In the genomic region with DNA sequence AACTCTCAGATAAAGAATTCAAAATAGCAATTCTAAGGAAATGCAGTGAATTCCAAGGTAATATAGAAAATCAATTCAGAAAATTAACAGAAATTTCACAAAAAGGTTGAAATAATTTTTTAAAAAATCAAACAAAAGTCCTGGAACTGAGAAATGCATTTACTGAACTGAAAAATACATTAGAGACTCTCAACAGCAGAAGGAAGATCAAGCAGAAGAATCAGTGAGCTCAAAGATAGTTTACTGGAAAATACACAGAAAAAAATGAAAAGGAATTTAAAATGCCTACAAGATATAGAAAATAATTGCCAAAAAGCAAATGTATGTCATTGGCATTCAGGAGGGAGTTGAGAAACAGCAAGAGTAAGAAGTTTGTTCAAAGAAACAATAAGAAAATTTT, we compare ENCODE assay signal across 29 cellular contexts.
"Had no signal": no experiment of that assay in that cellular context is flagged by ENCODE, and none has a peak within 500 bp of the region (broad histone marks: within the 10 kb centered on the region; RNA-seq: fewer than 3 reads in every experiment).

No MANE protein-coding gene starts in this region.

- DNase-seq: stimulated activated CD4-positive, alpha-beta T cell treated with anti-CD3 and anti-CD28 coated beads, Interleukin-2, amount 100 ng/mL, for 48 hours; stimulated activated CD4-positive, alpha-beta T cell treated with anti-CD3 and anti-CD28 coated beads, Interleukin-4, amount 100 ng/mL, for 1 hour; stimulated activated CD4-positive, alpha-beta T cell treated with anti-CD3 and anti-CD28 coated beads, Interleukin-4, amount 100 ng/mL, for 24 hours; stimulated activated CD4-positive, alpha-beta T cell treated with anti-CD3 and anti-CD28 coated beads, Interleukin-4, amount 100 ng/mL, for 4 hours; stimulated activated CD8-positive, alpha-beta memory T cell treated with anti-CD3 and anti-CD28 coated beads, Interleukin-4, amount 100 ng/mL, for 48 hours; stimulated activated naive B cell treated with anti-CD40 and anti-IgM and Interleukin-4, amounts not matched to agents 10 μg/mL and 1 μg/mL and 100 μg/mL, for 72 hours; stimulated activated naive CD4-positive, alpha-beta T cell; stimulated activated naive CD4-positive, alpha-beta T cell treated with Interleukin-2 at 50 U/mL for 16 hours; stimulated activated naive CD8-positive, alpha-beta T cell treated with anti-CD3 and anti-CD28 coated beads, Interleukin-15, amount 100 ng/mL, for 72 hours; stimulated activated naive CD8-positive, alpha-beta T cell treated with anti-CD3 and anti-CD28 coated beads, Interleukin-15, Interleukin-2, amounts not matched to agents 100 U/mL and 50 U/mL, for 24 hours; stomach; substantia nigra; testis; thyroid gland; tibial artery; transverse colon; trophoblast cell; upper lobe of left lung; upper lobe of right lung; uterus had no signal

- H3K27ac Mint-ChIP-seq: stimulated activated effector memory CD8-positive, alpha-beta T cell treated with anti-CD3 and anti-CD28 coated beads, Interleukin-12 subunit alpha, Interleukin-12 subunit beta, amount 100 ng/mL, for 72 hours; stimulated activated memory B cell treated with anti-CD40 and anti-IgM and Interleukin-4, amounts not matched to agents 10 μg/mL and 1 μg/mL and 100 μg/mL, for 72 hours; stimulated activated naive B cell treated with anti-CD40 and anti-IgM and Interleukin-4, amounts not matched to agents 10 μg/mL and 1 μg/mL and 100 μg/mL, for 72 hours; stimulated activated naive CD8-positive, alpha-beta T cell treated with anti-CD3 and anti-CD28 coated beads, Interleukin-15, amount 100 ng/mL, for 72 hours; stimulated activated naive CD8-positive, alpha-beta T cell treated with anti-CD3 and anti-CD28 coated beads, Interleukin-15, Interleukin-2, amounts not matched to agents 100 ng/mL and 50 ng/mL, for 24 hours; type B pancreatic cell had no signal

- FAIRE-seq: urothelium cell line had no signal

- H3K36me3 ChIP-seq: stomach, suprapubic skin, thoracic aorta, thyroid gland, tibial artery, tibial nerve, transverse colon, upper lobe of left lung, upper lobe of right lung, uterus, vagina had no signal

- H3K9me3 ChIP-seq: testis, thyroid gland, vagina had no signal

- H3K27me3 ChIP-seq: testis, thyroid gland, tibial nerve, upper lobe of left lung, upper lobe of right lung, uterus, vagina had no signal

- H3K4me3 Mint-ChIP-seq: stimulated activated effector memory CD8-positive, alpha-beta T cell treated with anti-CD3 and anti-CD28 coated beads, Interleukin-12 subunit alpha, Interleukin-12 subunit beta, amount 100 ng/mL, for 72 hours; stimulated activated memory B cell treated with anti-CD40 and anti-IgM and Interleukin-4, amounts not matched to agents 10 μg/mL and 1 μg/mL and 100 μg/mL, for 72 hours; stimulated activated naive B cell treated with anti-CD40 and anti-IgM and Interleukin-4, amounts not matched to agents 10 μg/mL and 1 μg/mL and 100 μg/mL, for 72 hours; stimulated activated naive CD8-positive, alpha-beta T cell treated with anti-CD3 and anti-CD28 coated beads, Interleukin-15, amount 100 ng/mL, for 72 hours; stimulated activated naive CD8-positive, alpha-beta T cell treated with anti-CD3 and anti-CD28 coated beads, Interleukin-15, Interleukin-2, amounts not matched to agents 100 ng/mL and 50 ng/mL, for 24 hours; type B pancreatic cell had no signal

- H3K4me1 ChIP-seq: stomach, suprapubic skin, testis, thyroid gland, tibial artery, tibial nerve, transverse colon, upper lobe of left lung, upper lobe of right lung, uterus, vagina had no signal

- ATAC-seq: stimulated activated effector memory CD8-positive, alpha-beta T cell treated with anti-CD3 and anti-CD28 coated beads, Interleukin-12 subunit alpha, Interleukin-12 subunit beta, amount 100 ng/mL, for 72 hours; stimulated activated memory B cell treated with anti-CD40 and anti-IgM and Interleukin-4, amounts not matched to agents 10 μg/mL and 1 μg/mL and 100 μg/mL, for 72 hours; stimulated activated naive B cell treated with anti-CD40 and anti-IgM and Interleukin-4, amounts not matched to agents 10 μg/mL and 1 μg/mL and 100 μg/mL, for 72 hours; stimulated activated naive CD8-positive, alpha-beta T cell treated with anti-CD3 and anti-CD28 coated beads, Interleukin-15, amount 100 ng/mL, for 72 hours; stimulated activated naive CD8-positive, alpha-beta T cell treated with anti-CD3 and anti-CD28 coated beads, Interleukin-15, Interleukin-2, amounts not matched to agents 100 U/mL and 50 U/mL, for 24 hours; upper lobe of right lung had no signal

- H3K4me1 Mint-ChIP-seq: stimulated activated effector memory CD8-positive, alpha-beta T cell treated with anti-CD3 and anti-CD28 coated beads, Interleukin-12 subunit alpha, Interleukin-12 subunit beta, amount 100 ng/mL, for 72 hours; stimulated activated memory B cell treated with anti-CD40 and anti-IgM and Interleukin-4, amounts not matched to agents 10 μg/mL and 1 μg/mL and 100 μg/mL, for 72 hours; stimulated activated naive B cell treated with anti-CD40 and anti-IgM and Interleukin-4, amounts not matched to agents 10 μg/mL and 1 μg/mL and 100 μg/mL, for 72 hours; stimulated activated naive CD8-positive, alpha-beta T cell treated with anti-CD3 and anti-CD28 coated beads, Interleukin-15, amount 100 ng/mL, for 72 hours had no signal

- H3K36me3 Mint-ChIP-seq: stimulated activated effector memory CD8-positive, alpha-beta T cell treated with anti-CD3 and anti-CD28 coated beads, Interleukin-12 subunit alpha, Interleukin-12 subunit beta, amount 100 ng/mL, for 72 hours; type B pancreatic cell had no signal

- H3K27ac ChIP-seq: stomach, suprapubic skin, testis, thoracic aorta, thyroid gland, tibial artery, tibial nerve, transverse colon, upper lobe of left lung, upper lobe of right lung, uterus, vagina had no signal

- H3K4me3 ChIP-seq: stomach, suprapubic skin, testis, thoracic aorta, thyroid gland, tibial artery, tibial nerve, transverse colon, upper lobe of left lung, upper lobe of right lung, uterus, vagina had no signal
